Comparison of ENCODE assay signal across 8 cellular contexts in genomic region chr7:36658603-36659516, GRCh38.
A peak's percentile ranks its signal among the peaks of the same experiment; 100 is the strongest.
DNase-seq lines count a peak whose midpoint lies in the region; ATAC-seq and TF ChIP-seq lines count a peak whose summit lies in the region.

No MANE protein-coding gene starts in this region.

- H2AFZ ChIP-seq in mesenchymal stem cell (ENCODE audit: low read depth, low read length): no peak overlapping the region

- peaks cover 7% of the 10 kb centered on the region for H3K36me3 Mint-ChIP-seq in activated CD4-positive, alpha-beta T cell treated with anti-CD3 and anti-CD28 coated beads for 36 hours (ENCODE audit: low read depth)

- no peaks in the 10 kb centered on the region for H3K9me3 Mint-ChIP-seq in activated CD4-positive, alpha-beta T cell treated with anti-CD3 and anti-CD28 coated beads for 36 hours (ENCODE audit: low read depth)

- peak overlapping the region; percentile 31 for H3K4me2 ChIP-seq in mesenchymal stem cell (ENCODE audit: low read length, poor library complexity, severe bottlenecking)

- H2BK5ac ChIP-seq in mesenchymal stem cell (ENCODE audit: low read depth, low read length, poor library complexity, severe bottlenecking): peak overlapping the region; percentile 93

- H3K18ac ChIP-seq in mesenchymal stem cell (ENCODE audit: low read depth in 1 of 2, low read length in 2 of 2): peak overlapping the region; percentile 2 to 54

- H3K4me1 ChIP-seq in HUES64 (ENCODE audit: insufficient read depth, low read length) (peaks cover 64% of the 10 kb centered on the region), mesenchymal stem cell (ENCODE audit: control insufficient read depth, insufficient read depth, low read depth, low read length) (peaks cover 22% of the 10 kb centered on the region), esophagus squamous epithelium (no peaks in the 10 kb centered on the region)

- TF ChIP-seq POLR2A in esophagus squamous epithelium (IDR thresholded peaks at IDR 0.05): no peak

- H3K4me3 ChIP-seq in AG09309 (ENCODE audit: control insufficient read depth, low read depth, low read length) (no peak overlapping the region), HUES64 (ENCODE audit: low read length) (no peak overlapping the region), brain microvascular endothelial cell (ENCODE audit: low read depth, low read length) (no peak overlapping the region), mesenchymal stem cell (ENCODE audit: insufficient read depth in 1 of 2, low read depth in 1 of 2, low read length in 2 of 2) (peak overlapping the region in 1 of 2 experiments; percentile 35), esophagus squamous epithelium (no peak overlapping the region)

- no peak overlapping the region for H3K14ac ChIP-seq in mesenchymal stem cell (ENCODE audit: low read length in 2 of 2)

- H3K27me3 Mint-ChIP-seq in activated CD4-positive, alpha-beta T cell treated with anti-CD3 and anti-CD28 coated beads for 36 hours: no peaks in the 10 kb centered on the region

- DNase-seq in AG09309 (ENCODE audit: low read depth): peak; percentile 92
- DNase-seq in brain microvascular endothelial cell: peak; percentile 90
- peak; percentile 83 for DNase-seq in mesenchymal stem cell
- DNase-seq in Kasumi-1 (lab: John Stamatoyannopoulos, UW): no peak
- DNase-seq in NCI-H1436 treated with DMSO at 0.1 percent for 48 hours (lab: John Stamatoyannopoulos, UW): no peak
- no peak for DNase-seq in esophagus squamous epithelium (lab: John Stamatoyannopoulos, UW)
- DNase-seq in activated CD4-positive, alpha-beta T cell treated with anti-CD3 and anti-CD28 coated beads for 36 hours: no peak

- TF ChIP-seq CTCF in AG09309 (IDR thresholded peaks at IDR 0.05; ENCODE audit: control insufficient read depth, insufficient read depth, low read depth, low read length, missing control alignments) (no peak), brain microvascular endothelial cell (IDR thresholded peaks at IDR 0.05; ENCODE audit: low read depth, low read length, missing control alignments) (no peak), esophagus squamous epithelium (IDR thresholded peaks at IDR 0.05) (no peak)

- H3K9ac ChIP-seq in HUES64 (ENCODE audit: low read depth, low read length) (0 out of 2 replicates have a peak overlapping the region, but pooled peaks have one; percentile 6), mesenchymal stem cell (ENCODE audit: low read length) (peak overlapping the region; percentile 67)

- peak overlapping the region; percentile 79 for H3K27ac ChIP-seq in HUES64 (ENCODE audit: low read depth, low read length)
- peak overlapping the region; percentile 83 for H3K27ac ChIP-seq in brain microvascular endothelial cell
- H3K27ac ChIP-seq in mesenchymal stem cell (ENCODE audit: low read length, poor library complexity, severe bottlenecking): peak overlapping the region; percentile 98
- H3K27ac ChIP-seq in esophagus squamous epithelium: no peak overlapping the region

- H3K4ac ChIP-seq in mesenchymal stem cell (ENCODE audit: low read depth in 1 of 2, low read length in 2 of 2): no peak overlapping the region

- no peaks in the 10 kb centered on the region for H3K9me3 ChIP-seq in HUES64 (ENCODE audit: insufficient read depth, low read depth, low read length)
- no peaks in the 10 kb centered on the region for H3K9me3 ChIP-seq in mesenchymal stem cell (ENCODE audit: control insufficient read depth, low read length)
- H3K9me3 ChIP-seq in esophagus squamous epithelium: no peaks in the 10 kb centered on the region

- no peak overlapping the region for H3K27ac Mint-ChIP-seq in activated CD4-positive, alpha-beta T cell treated with anti-CD3 and anti-CD28 coated beads for 36 hours

- H3K36me3 ChIP-seq in HUES64 (ENCODE audit: insufficient read depth, low read length) (no peaks in the 10 kb centered on the region), brain microvascular endothelial cell (replicated peaks) (no peaks in the 10 kb centered on the region), mesenchymal stem cell (ENCODE audit: control insufficient read depth in 1 of 2, insufficient read depth in 2 of 2, low read depth in 1 of 2, low read length in 2 of 2) (peaks cover 0 to 3% of the 10 kb centered on the region in 2 experiments), esophagus squamous epithelium (no peaks in the 10 kb centered on the region)

- intact Hi-C loops in esophagus squamous epithelium (cut with DNase I): no loop called here
- intact Hi-C loops in activated CD4-positive, alpha-beta T cell treated with anti-CD3 and anti-CD28 coated beads for 36 hours (cut with DNase I, micrococcal nuclease): no loop called here

- H2AK5ac ChIP-seq in mesenchymal stem cell (ENCODE audit: low read length, severe bottlenecking): peak overlapping the region; percentile 15

- H2BK120ac ChIP-seq in mesenchymal stem cell (ENCODE audit: low read depth, low read length): no peak overlapping the region

- H3K4me3 Mint-ChIP-seq in activated CD4-positive, alpha-beta T cell treated with anti-CD3 and anti-CD28 coated beads for 36 hours: no peak overlapping the region

- in situ Hi-C loops in brain microvascular endothelial cell (cut with HindIII; ENCODE audit: low pct_ligation_motif_present, low sequenced_read_pairs): no loop called here

- H3K27me3 ChIP-seq in HUES64 (ENCODE audit: insufficient read depth, low read length) (no peaks in the 10 kb centered on the region), brain microvascular endothelial cell (replicated peaks) (no peaks in the 10 kb centered on the region), mesenchymal stem cell (ENCODE audit: control insufficient read depth in 1 of 2, insufficient read depth in 1 of 2, low read length in 2 of 2) (no peaks in the 10 kb centered on the region), esophagus squamous epithelium (no peaks in the 10 kb centered on the region)

- H4K8ac ChIP-seq in mesenchymal stem cell (ENCODE audit: low read length): no peak overlapping the region

- POLR2A ChIA-PET in activated CD4-positive, alpha-beta T cell treated with anti-CD3 and anti-CD28 coated beads for 36 hours (lab: Charles Lee): interaction anchor here (0.6 kb wide), 1 partner anchor 601 kb away, joined by 3 read pairs; no protein-coding TSS in a partner anchor

- WGBS in HUES64: 43% methylated on average over 8 of the region's 9 CpGs
- WGBS in mesenchymal stem cell: 29% methylated on average over 8 of the region's 9 CpGs
- WGBS in esophagus squamous epithelium, 2 donors: 56 to 59% methylated on average over 7 to 9 of the region's 9 CpGs

- H2BK12ac ChIP-seq in mesenchymal stem cell (ENCODE audit: low read length in 2 of 2): peak overlapping the region in 1 of 2 experiments; percentile 83

- peaks cover 25% of the 10 kb centered on the region for H3K4me1 Mint-ChIP-seq in activated CD4-positive, alpha-beta T cell treated with anti-CD3 and anti-CD28 coated beads for 36 hours

- CTCF ChIA-PET in activated CD4-positive, alpha-beta T cell treated with anti-CD3 and anti-CD28 coated beads for 36 hours (lab: Charles Lee): interaction anchor here (0.5 to 2.4 kb wide), 7 partner anchors 9 to 526 kb away, joined by 3 to 15 read pairs (median 3); no protein-coding TSS in a partner anchor

- no peak overlapping the region for H3K23ac ChIP-seq in mesenchymal stem cell (ENCODE audit: low read length in 2 of 2)

- no peak for ATAC-seq in activated CD4-positive, alpha-beta T cell treated with anti-CD3 and anti-CD28 coated beads for 36 hours

- no peak overlapping the region for H4K91ac ChIP-seq in mesenchymal stem cell (ENCODE audit: low read length)

- H3K79me1 ChIP-seq in mesenchymal stem cell (replicated peaks; ENCODE audit: low read length, poor library complexity, severe bottlenecking): peaks cover 2% of the 10 kb centered on the region

- no peak overlapping the region for H2BK15ac ChIP-seq in mesenchymal stem cell (ENCODE audit: low read depth, poor library complexity, severe bottlenecking)

Comparison
In these comparisons a context has a peak if more than half of its experiments do, and no peak if none do; other contexts are left out.
1. DNase-seq: peak in AG09309 (single experiment), brain microvascular endothelial cell (single experiment) and mesenchymal stem cell (single experiment); none in Kasumi-1 (0 of 2), NCI-H1436 treated with DMSO at 0.1 percent for 48 hours (single experiment), esophagus squamous epithelium (single experiment) and activated CD4-positive, alpha-beta T cell treated with anti-CD3 and anti-CD28 coated beads for 36 hours (single experiment).
2. H3K27ac ChIP-seq: peak in HUES64 (single experiment), brain microvascular endothelial cell (single experiment) and mesenchymal stem cell (single experiment); none in esophagus squamous epithelium (0 of 4).